Comparison of ENCODE assay signal across 7 cellular contexts in genomic region chr7:18235819-18236218, GRCh38.
"Had no signal": no experiment of that assay in that cellular context is flagged by ENCODE, and none has a peak within 500 bp of the region (broad histone marks: within the 10 kb centered on the region; RNA-seq: fewer than 3 reads in every experiment).

No MANE protein-coding gene starts in this region.

- DNase-seq: GM23248, GOT3, H7, HCEC 1CT, KBM-7 had no signal

- H3K4me3 ChIP-seq: GM23248 had no signal

- ATAC-seq: HepG2 had no signal

- H3K9ac ChIP-seq: GM23248 had no signal

- H3K27ac Mint-ChIP-seq: IgD-negative memory B cell had no signal

- H3K27ac ChIP-seq: GM23248 had no signal

- H3K4me3 Mint-ChIP-seq: IgD-negative memory B cell had no signal

- H2AFZ ChIP-seq: GM23248 had no signal

- H3K27me3 Mint-ChIP-seq: IgD-negative memory B cell had no signal
